9 cellular contexts compared by ENCODE assay signal in genomic region chr11:71563401-71563800, GRCh38. TPM values are rescaled to one million over a fixed set of nuclear protein-coding genes. Genes with fewer than 3 reads are reported as not detected.
DNase-seq lines count a peak whose midpoint lies in the region; ATAC-seq, FAIRE-seq and TF ChIP-seq lines count a peak whose summit lies in the region.
"Had no signal": no experiment of that assay in that cellular context is flagged by ENCODE, and none has a peak within 500 bp of the region (broad histone marks: within the 10 kb centered on the region; RNA-seq: fewer than 3 reads in every experiment).

No MANE protein-coding gene starts in this region.

- DNase-seq in DMS53 (lab: John Stamatoyannopoulos, UW) (peak; percentile 64), DMS53 treated with DMSO at 0.1 percent for 48 hours (lab: John Stamatoyannopoulos, UW; ENCODE audit: unreplicated experiment) (no peak), HuH-7 (ENCODE audit: low spot score) (peak; percentile 86), WTC11 (ENCODE audit: low spot score) (peak; percentile 45), kidney (no peak), sigmoid colon (no peak)

- no peak for FAIRE-seq in kidney (lab: Jason Lieb, UNC)

- CTCF ChIA-PET in WTC11 (lab: Charles Lee) = interaction anchor here (0.6 to 1.9 kb wide), 26 partner anchors 8 to 476 kb away, joined by 3 to 25 read pairs (median 4); partner anchors contain the start of genes DHCR7, KRTAP5-11, KRTAP5-7 and KRTAP5-8

- H3K27me3 Mint-ChIP-seq in WTC11 (ENCODE audit: low read depth) = peaks cover 16% of the 10 kb centered on the region

- no peak overlapping the region for H3K27ac Mint-ChIP-seq in WTC11

- H3K4me1 ChIP-seq in kidney (ENCODE audit: control insufficient read depth in 1 of 2, insufficient read depth in 1 of 2, low read depth in 1 of 2, low read length in 2 of 2) = no peaks in the 10 kb centered on the region
- H3K4me1 ChIP-seq in sigmoid colon = peaks cover 0 to under 1% (median 0%) of the 10 kb centered on the region in 4 donors

- H3K9me3 ChIP-seq in kidney (ENCODE audit: control insufficient read depth in 1 of 2, low read length in 2 of 2) (no peaks in the 10 kb centered on the region), sigmoid colon (no peaks in the 10 kb centered on the region)

- no peak; the same call in 1 of the 2 replicates for TF ChIP-seq CTCF in WTC11 (IDR thresholded peaks at IDR 0.05)
- peak; percentile 20 for TF ChIP-seq CTCF in kidney (IDR thresholded peaks at IDR 0.05; ENCODE audit: borderline replicate concordance, extremely low read depth, insufficient read depth)
- TF ChIP-seq CTCF in sigmoid colon (IDR thresholded peaks at IDR 0.05) = no peak

- peaks cover 3% of the 10 kb centered on the region; the same call in 1 of the 2 replicates for H3K36me3 Mint-ChIP-seq in WTC11

- H3K27ac ChIP-seq in kidney (ENCODE audit: low read depth in 2 of 2, low read length in 2 of 2) = no peak overlapping the region
- H3K27ac ChIP-seq in sigmoid colon = no peak overlapping the region

- TF ChIP-seq POLR2A in sigmoid colon (IDR thresholded peaks at IDR 0.05) = no peak

- H3K4me1 Mint-ChIP-seq in WTC11 = peaks cover 25% of the 10 kb centered on the region

- no peak overlapping the region for H3K4me3 ChIP-seq in kidney (ENCODE audit: low read length in 2 of 2)
- H3K4me3 ChIP-seq in sigmoid colon = no peak overlapping the region

- WGBS in sigmoid colon, 2 donors = 21 to 28% methylated on average over 8 of the region's 8 CpGs

- peak; percentile 80 for ATAC-seq in WTC11
- ATAC-seq in GM21390 (IDR thresholded peaks at IDR 0.05; ENCODE audit: unreplicated experiment) = no peak
- no peak for ATAC-seq in HG03097 (IDR thresholded peaks at IDR 0.05; ENCODE audit: low FRiP score, unreplicated experiment)

- peaks cover 33% of the 10 kb centered on the region for H3K9me3 Mint-ChIP-seq in WTC11

- H3K36me3 ChIP-seq in kidney (ENCODE audit: control insufficient read depth in 1 of 2, insufficient read depth in 2 of 2, low read length in 2 of 2) (no peaks in the 10 kb centered on the region), sigmoid colon (no peaks in the 10 kb centered on the region)

- POLR2A ChIA-PET in WTC11 (lab: Charles Lee) = no interaction called here

- intact Hi-C loops in kidney (cut with DNase I) (no loop called here), sigmoid colon (cut with DNase I) (no loop called here)

- no peak overlapping the region for H3K4me3 Mint-ChIP-seq in WTC11

- no peak for TF ChIP-seq EP300 in sigmoid colon (IDR thresholded peaks at IDR 0.05)

- H3K27me3 ChIP-seq in sigmoid colon = peaks cover 0 to 15% (median 11%) of the 10 kb centered on the region in 3 donors

- no peak overlapping the region for H3K9ac ChIP-seq in kidney (ENCODE audit: low read length in 2 of 2)

TF ChIP-seq in WTC11, 78 proteins besides CTCF, POLR2A, EP300 and RAD21:
- TF ChIP-seq USF1 (CRISPR knock-in tag; IDR thresholded peaks at IDR 0.05) = no peak
- no peak for TF ChIP-seq NR1H2 (CRISPR knock-in tag; IDR thresholded peaks at IDR 0.05)
- no peak for TF ChIP-seq ATF2 (CRISPR knock-in tag; IDR thresholded peaks at IDR 0.05; ENCODE audit: borderline replicate concordance, low read depth)
- no peak for TF ChIP-seq ZMAT4 (CRISPR knock-in tag; IDR thresholded peaks at IDR 0.05)
- no peak for TF ChIP-seq ZNF138 (CRISPR knock-in tag; conservative IDR thresholded peaks at IDR 0.05)
- TF ChIP-seq PREB (CRISPR knock-in tag; IDR thresholded peaks at IDR 0.05; ENCODE audit: borderline replicate concordance) = no peak
- no peak for TF ChIP-seq CREM (CRISPR knock-in tag; IDR thresholded peaks at IDR 0.05)
- TF ChIP-seq NFATC4 (CRISPR knock-in tag; IDR thresholded peaks at IDR 0.05) = no peak
- no peak for TF ChIP-seq E2F1 (CRISPR knock-in tag; IDR thresholded peaks at IDR 0.05)
- TF ChIP-seq AR (CRISPR knock-in tag; IDR thresholded peaks at IDR 0.05) = no peak

RNA-seq across cellular contexts. Expression of gene KRTAP5-10, which starts 2.0 kb away (rescaled TPM):
- not detected in 3 replicates for total RNA-seq in WTC11 (2021)
- not detected for total RNA-seq in kidney
- not detected for polyA plus RNA-seq in kidney (ENCODE audit: insufficient read depth, low read depth, low replicate concordance)
- total RNA-seq in sigmoid colon = not detected
- under 1 TPM in 1 of 3 donors, not detected in 2; 0.17 TPM for polyA plus RNA-seq in sigmoid colon
- total RNA-seq: activated CD8-positive, alpha-beta memory T cell treated with anti-CD3 and anti-CD28 coated beads for 36 hours had no signal

RNA-seq across cellular contexts. Expression of gene KRTAP5-9, which starts 15.2 kb away (rescaled TPM):
- total RNA-seq in WTC11 (2021) (not detected in 3 replicates), kidney (0.66 TPM), sigmoid colon (under 1 TPM in 1 of 4 donors, not detected in 3; 0.66 TPM)
- polyA plus RNA-seq in kidney (ENCODE audit: insufficient read depth, low read depth, low replicate concordance) (not detected), sigmoid colon (under 1 TPM in 1 of 3 donors, not detected in 2; 0.52 TPM)
- total RNA-seq: activated CD8-positive, alpha-beta memory T cell treated with anti-CD3 and anti-CD28 coated beads for 36 hours had no signal

RNA-seq across cellular contexts. Expression of gene KRTAP5-11, which starts 19.3 kb away (rescaled TPM):
- not detected in 3 replicates for total RNA-seq in WTC11 (2021)
- not detected for total RNA-seq in kidney
- not detected for polyA plus RNA-seq in kidney (ENCODE audit: insufficient read depth, low read depth, low replicate concordance)
- not detected for total RNA-seq in sigmoid colon
- not detected for polyA plus RNA-seq in sigmoid colon
- total RNA-seq: activated CD8-positive, alpha-beta memory T cell treated with anti-CD3 and anti-CD28 coated beads for 36 hours had no signal

RNA-seq across cellular contexts. Expression of gene KRTAP5-8, which starts 25.6 kb away (rescaled TPM):
- total RNA-seq in WTC11 (2021) (not detected in 3 replicates), kidney (0.35 TPM), sigmoid colon (not detected)
- polyA plus RNA-seq in kidney (ENCODE audit: insufficient read depth, low read depth, low replicate concordance) (1.8 TPM), sigmoid colon (under 1 TPM in 1 of 3 donors, not detected in 2; 0.29 TPM)
- total RNA-seq: activated CD8-positive, alpha-beta memory T cell treated with anti-CD3 and anti-CD28 coated beads for 36 hours had no signal

RNA-seq across cellular contexts. Expression of gene KRTAP5-7, which starts 36.3 kb away (rescaled TPM):
- 0.11 TPM in 1 of 3 replicates, not detected in the others for total RNA-seq in WTC11 (2021)
- 0.22 TPM for total RNA-seq in kidney
- not detected for polyA plus RNA-seq in kidney (ENCODE audit: insufficient read depth, low read depth, low replicate concordance)
- total RNA-seq in sigmoid colon = under 1 TPM in 1 of 4 donors, not detected in 3; 0.49 TPM
- under 1 TPM in 1 of 3 donors, not detected in 2; 0.32 TPM for polyA plus RNA-seq in sigmoid colon
- total RNA-seq: activated CD8-positive, alpha-beta memory T cell treated with anti-CD3 and anti-CD28 coated beads for 36 hours had no signal

Comparison
In these comparisons a context has a peak if more than half of its experiments do, and no peak if none do; other contexts are left out.
1. DNase-seq: peak in DMS53 (single experiment), HuH-7 (single experiment) and WTC11 (single experiment); none in DMS53 treated with DMSO at 0.1 percent for 48 hours (single experiment), kidney (single experiment) and sigmoid colon (single experiment).